Comparison of ENCODE assay signal across 28 cellular contexts in genomic region chr7:131080754-131081153, GRCh38.
"Had no signal": no experiment of that assay in that cellular context is flagged by ENCODE, and none has a peak within 500 bp of the region (broad histone marks: within the 10 kb centered on the region; RNA-seq: fewer than 3 reads in every experiment).

No MANE protein-coding gene starts in this region.

- DNase-seq: activated CD4-positive, alpha-beta T cell treated with anti-CD3 and anti-CD28 coated beads for 1 hour; activated CD4-positive, alpha-beta T cell treated with anti-CD3 and anti-CD28 coated beads, Interleukin-2, amount 10 ng/mL, durations not matched to agents 7 days and 5 days; activated effector memory CD4-positive, alpha-beta T cell treated with Interleukin-2 at 50 U/mL for 16 hours; activated naive CD4-positive, alpha-beta T cell treated with Interleukin-2 at 50 U/mL for 16 hours; activated T-cell treated with anti-CD3 and anti-CD28 coated beads for 4 hours; activated T-cell treated with anti-CD3 and anti-CD28 coated beads, Interleukin-2, amount 50 U/mL, for 72 hours; foreskin keratinocyte; heart right ventricle; left lung; lower lobe of right lung; mesenchymal stem cell; occipital lobe; right cardiac atrium; stimulated activated CD4-positive, alpha-beta T cell treated with anti-CD3 and anti-CD28 coated beads, Interleukin-15, amount 100 ng/mL, for 24 hours; stimulated activated CD4-positive, alpha-beta T cell treated with anti-CD3 and anti-CD28 coated beads, Interleukin-2, amount 100 ng/mL, for 24 hours; stimulated activated naive CD4-positive, alpha-beta T cell; T-helper 2 cell; transverse colon had no signal

- H3K27ac ChIP-seq: ascending aorta, cardiac muscle cell, esophagus muscularis mucosa, foreskin keratinocyte, heart right ventricle, left lung, lower lobe of right lung, parathyroid adenoma, suprapubic skin, transverse colon had no signal

- H3K27ac Mint-ChIP-seq: activated CD4-positive, alpha-beta T cell treated with anti-CD3 and anti-CD28 coated beads, Interleukin-2, amount 10 ng/mL, durations not matched to agents 7 days and 5 days; activated naive CD8-positive, alpha-beta T cell; activated T-cell treated with anti-CD3 and anti-CD28 coated beads, Interleukin-2, amount 50 U/mL, for 72 hours; brain; naive thymus-derived CD8-positive, alpha-beta T cell; WTC11 had no signal

- H3K9me3 ChIP-seq: ascending aorta, esophagus muscularis mucosa, heart right ventricle, left lung, lower lobe of right lung, suprapubic skin, transverse colon had no signal

- H3K27me3 Mint-ChIP-seq: activated CD4-positive, alpha-beta T cell treated with anti-CD3 and anti-CD28 coated beads, Interleukin-2, amount 10 ng/mL, durations not matched to agents 7 days and 5 days; activated naive CD8-positive, alpha-beta T cell; brain; naive thymus-derived CD8-positive, alpha-beta T cell had no signal

- H3K9me3 Mint-ChIP-seq: activated T-cell treated with anti-CD3 and anti-CD28 coated beads, Interleukin-2, amount 50 U/mL, for 72 hours; neural crest cell; WTC11 had no signal

- H3K9ac ChIP-seq: parathyroid adenoma had no signal

- H3K27me3 ChIP-seq: ascending aorta, cardiac muscle cell, esophagus muscularis mucosa, foreskin keratinocyte, heart right ventricle, left lung, suprapubic skin, transverse colon had no signal

- H3K4me3 Mint-ChIP-seq: activated CD4-positive, alpha-beta T cell treated with anti-CD3 and anti-CD28 coated beads, Interleukin-2, amount 10 ng/mL, durations not matched to agents 7 days and 5 days; activated naive CD8-positive, alpha-beta T cell; activated T-cell treated with anti-CD3 and anti-CD28 coated beads, Interleukin-2, amount 50 U/mL, for 72 hours; brain; naive thymus-derived CD8-positive, alpha-beta T cell; neural crest cell; WTC11 had no signal

- ATAC-seq: activated T-cell treated with anti-CD3 and anti-CD28 coated beads, Interleukin-2, amount 50 U/mL, for 72 hours; foreskin keratinocyte; heart right ventricle; left lung; naive thymus-derived CD8-positive, alpha-beta T cell; right cardiac atrium; WTC11 had no signal

- H3K36me3 ChIP-seq: cardiac muscle cell, transverse colon had no signal

- H2AFZ ChIP-seq: parathyroid adenoma had no signal

- H3K4me3 ChIP-seq: ascending aorta, cardiac muscle cell, esophagus muscularis mucosa, heart right ventricle, left lung, lower lobe of right lung, suprapubic skin, transverse colon had no signal
